ENCODE assay signal across 23 cellular contexts in the genomic region with DNA sequence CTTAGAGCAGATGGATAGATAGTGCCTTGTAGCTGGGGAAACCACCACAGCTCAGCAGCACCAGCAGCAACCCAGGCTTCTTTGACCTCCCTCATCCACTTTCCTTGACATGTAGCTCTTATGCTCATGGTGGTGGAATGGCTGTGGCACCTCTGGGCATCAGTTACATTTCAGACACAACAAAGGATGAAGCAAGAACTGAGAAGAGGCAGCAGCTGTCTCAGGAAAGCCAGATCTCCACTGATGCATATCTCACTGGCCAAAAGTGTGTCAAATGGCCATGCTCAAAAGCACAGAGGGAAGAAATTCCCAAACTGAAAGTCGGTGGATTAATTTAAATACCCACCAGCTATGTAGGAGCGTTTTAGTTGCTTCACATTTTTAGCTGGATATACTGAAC.
"Had no signal": no experiment of that assay in that cellular context is flagged by ENCODE, and none has a peak within 500 bp of the region (broad histone marks: within the 10 kb centered on the region; RNA-seq: fewer than 3 reads in every experiment).

No MANE protein-coding gene starts in this region.

- H3K27ac Mint-ChIP-seq: effector memory CD8-positive, alpha-beta T cell; immature natural killer cell; natural killer cell treated with Interleukin-12 subunit alpha and Interleukin-12 subunit beta and Interleukin-15 and Interleukin-18, amount 100 ng/mL, for 72 hours; stimulated activated memory B cell treated with anti-CD40 and anti-IgM and Interleukin-4, amounts not matched to agents 10 μg/mL and 1 μg/mL and 100 μg/mL, for 72 hours; stimulated activated naive CD8-positive, alpha-beta T cell treated with anti-CD3 and anti-CD28 coated beads, Interleukin-15, Interleukin-2, amounts not matched to agents 100 ng/mL and 50 ng/mL, for 24 hours had no signal

- DNase-seq: effector memory CD8-positive, alpha-beta T cell; gastrocnemius medialis; immature natural killer cell; kidney; left colon; mucosa of descending colon; occipital lobe; pancreas; retina; right lobe of liver; spleen; stimulated activated CD4-positive, alpha-beta T cell treated with anti-CD3 and anti-CD28 coated beads, Interleukin-15, amount 100 ng/mL, for 24 hours; stimulated activated CD4-positive, alpha-beta T cell treated with anti-CD3 and anti-CD28 coated beads, Interleukin-1b, Interleukin-23, amount 100 ng/mL, for 48 hours; stimulated activated CD4-positive, alpha-beta T cell treated with anti-CD3 and anti-CD28 coated beads, Interleukin-4, amount 100 ng/mL, for 24 hours; upper lobe of right lung had no signal

- H3K27me3 Mint-ChIP-seq: effector memory CD8-positive, alpha-beta T cell; natural killer cell treated with Interleukin-12 subunit alpha and Interleukin-12 subunit beta and Interleukin-15 and Interleukin-18, amount 100 ng/mL, for 72 hours; stimulated activated memory B cell treated with anti-CD40 and anti-IgM and Interleukin-4, amounts not matched to agents 10 μg/mL and 1 μg/mL and 100 μg/mL, for 72 hours; stimulated activated naive CD8-positive, alpha-beta T cell treated with anti-CD3 and anti-CD28 coated beads, Interleukin-15, Interleukin-2, amounts not matched to agents 100 ng/mL and 50 ng/mL, for 24 hours had no signal

- FAIRE-seq: kidney, pancreas had no signal

- H3K27me3 ChIP-seq: esophagus muscularis mucosa, gastrocnemius medialis, pancreas, right lobe of liver, spleen, tibial nerve, upper lobe of right lung, vagina had no signal

- H3K4me1 Mint-ChIP-seq: immature natural killer cell; stimulated activated memory B cell treated with anti-CD40 and anti-IgM and Interleukin-4, amounts not matched to agents 10 μg/mL and 1 μg/mL and 100 μg/mL, for 72 hours had no signal

- H3K27ac ChIP-seq: epithelial cell of prostate, esophagus muscularis mucosa, gastrocnemius medialis, pancreas, prostate gland, right lobe of liver, spleen, tibial nerve, upper lobe of right lung, vagina had no signal

- H3K36me3 Mint-ChIP-seq: immature natural killer cell; natural killer cell treated with Interleukin-12 subunit alpha and Interleukin-12 subunit beta and Interleukin-15 and Interleukin-18, amount 100 ng/mL, for 72 hours; stimulated activated memory B cell treated with anti-CD40 and anti-IgM and Interleukin-4, amounts not matched to agents 10 μg/mL and 1 μg/mL and 100 μg/mL, for 72 hours had no signal

- H3K4me3 Mint-ChIP-seq: effector memory CD8-positive, alpha-beta T cell; immature natural killer cell; natural killer cell treated with Interleukin-12 subunit alpha and Interleukin-12 subunit beta and Interleukin-15 and Interleukin-18, amount 100 ng/mL, for 72 hours; stimulated activated memory B cell treated with anti-CD40 and anti-IgM and Interleukin-4, amounts not matched to agents 10 μg/mL and 1 μg/mL and 100 μg/mL, for 72 hours; stimulated activated naive CD8-positive, alpha-beta T cell treated with anti-CD3 and anti-CD28 coated beads, Interleukin-15, Interleukin-2, amounts not matched to agents 100 ng/mL and 50 ng/mL, for 24 hours had no signal

- H3K36me3 ChIP-seq: esophagus muscularis mucosa, gastrocnemius medialis, pancreas, prostate gland, right lobe of liver, spleen, tibial nerve, upper lobe of right lung, vagina had no signal

- H3K4me3 ChIP-seq: esophagus muscularis mucosa, gastrocnemius medialis, mucosa of descending colon, pancreas, prostate gland, right lobe of liver, spleen, tibial nerve, upper lobe of right lung, vagina had no signal

- H3K9me3 ChIP-seq: esophagus muscularis mucosa, gastrocnemius medialis, mucosa of descending colon, pancreas, prostate gland, right lobe of liver, spleen, tibial nerve, upper lobe of right lung, vagina had no signal

- ATAC-seq: effector memory CD8-positive, alpha-beta T cell; gastrocnemius medialis; left colon; mucosa of descending colon; pancreas; stimulated activated memory B cell treated with anti-CD40 and anti-IgM and Interleukin-4, amounts not matched to agents 10 μg/mL and 1 μg/mL and 100 μg/mL, for 72 hours; upper lobe of right lung had no signal

- H3K4me1 ChIP-seq: esophagus muscularis mucosa, gastrocnemius medialis, pancreas, prostate gland, right lobe of liver, spleen, upper lobe of right lung, vagina had no signal
